Comparison of ENCODE assay signal across 19 cellular contexts in genomic region chr15:27855137-27855536, GRCh38.
DNase-seq lines count a peak whose midpoint lies in the region; ATAC-seq and TF ChIP-seq lines count a peak whose summit lies in the region.
"Had no signal": no experiment of that assay in that cellular context is flagged by ENCODE, and none has a peak within 500 bp of the region (broad histone marks: within the 10 kb centered on the region; RNA-seq: fewer than 3 reads in every experiment).

No MANE protein-coding gene starts in this region.

- no peak for TF ChIP-seq EP300 in esophagus muscularis mucosa (IDR thresholded peaks at IDR 0.05)

- intact Hi-C loops in esophagus muscularis mucosa (cut with DNase I), result no loop called here
- intact Hi-C loops in vagina (cut with DNase I), result no loop called here

- DNase-seq in RWPE2 (ENCODE audit: low spot score) (peak; percentile 42), esophagus muscularis mucosa (ENCODE audit: extremely low spot score) (peak; percentile 85), nephron progenitor cell (no peak), vagina (ENCODE audit: extremely low spot score in 2 of 2) (peak; percentile 60 to 82), foreskin fibroblast (no peak)
- DNase-seq in activated naive CD4-positive, alpha-beta T cell treated with anti-CD3 and anti-CD28 coated beads, Interleukin-2, amount 10 ng/mL, durations not matched to agents 7 days and 5 days, result no peak
- no peak for DNase-seq in activated naive CD4-positive, alpha-beta T cell treated with anti-CD3 and anti-CD28 coated beads, Interleukin-2, amount 50 U/mL, for 16 hours
- DNase-seq: ACHN; AML-193; Caco-2; CD4-positive, alpha-beta T cell; DMS153; DMS79 treated with DMSO at 0.1 percent for 48 hours; GF-D8; IMR-90 had no signal

- H3K36me3 Mint-ChIP-seq in nephron progenitor cell (ENCODE audit: low read depth), result no peaks in the 10 kb centered on the region
- no peaks in the 10 kb centered on the region for H3K36me3 Mint-ChIP-seq in activated naive CD4-positive, alpha-beta T cell treated with anti-CD3 and anti-CD28 coated beads, Interleukin-2, amount 10 ng/mL, durations not matched to agents 7 days and 5 days

- peak overlapping the region; percentile 9 for H3K27ac Mint-ChIP-seq in nephron progenitor cell
- H3K27ac Mint-ChIP-seq in activated naive CD4-positive, alpha-beta T cell treated with anti-CD3 and anti-CD28 coated beads, Interleukin-2, amount 10 ng/mL, durations not matched to agents 7 days and 5 days, result no peak overlapping the region
- H3K27ac Mint-ChIP-seq: CD4-positive, alpha-beta T cell had no signal

- H3K9me3 Mint-ChIP-seq in nephron progenitor cell, result peaks cover 28% of the 10 kb centered on the region
- peaks cover 16% of the 10 kb centered on the region for H3K9me3 Mint-ChIP-seq in activated naive CD4-positive, alpha-beta T cell treated with anti-CD3 and anti-CD28 coated beads, Interleukin-2, amount 10 ng/mL, durations not matched to agents 7 days and 5 days

- no peak overlapping the region for H3K4me3 Mint-ChIP-seq in nephron progenitor cell
- H3K4me3 Mint-ChIP-seq in activated naive CD4-positive, alpha-beta T cell treated with anti-CD3 and anti-CD28 coated beads, Interleukin-2, amount 10 ng/mL, durations not matched to agents 7 days and 5 days, result no peak overlapping the region
- H3K4me3 Mint-ChIP-seq: CD4-positive, alpha-beta T cell had no signal

- CTCF ChIA-PET in activated naive CD4-positive, alpha-beta T cell treated with anti-CD3 and anti-CD28 coated beads, Interleukin-2, amount 10 ng/mL, durations not matched to agents 7 days and 5 days (lab: Charles Lee), result no interaction called here

- TF ChIP-seq CTCF in RWPE2 (IDR thresholded peaks at IDR 0.05; ENCODE audit: poor library complexity, severe bottlenecking) (no peak), esophagus muscularis mucosa (IDR thresholded peaks at IDR 0.05) (no peak), nephron progenitor cell (IDR thresholded peaks at IDR 0.05) (no peak), vagina (IDR thresholded peaks at IDR 0.05) (no peak), foreskin fibroblast (IDR thresholded peaks at IDR 0.05; ENCODE audit: low read depth, low read length) (no peak)

- TF ChIP-seq POLR2A in esophagus muscularis mucosa (IDR thresholded peaks at IDR 0.05; ENCODE audit: low read depth), result no peak
- no peak for TF ChIP-seq POLR2A in vagina (IDR thresholded peaks at IDR 0.05)

- H3K4me3 ChIP-seq in RWPE2 (ENCODE audit: severe bottlenecking) (no peak overlapping the region), esophagus muscularis mucosa (no peak overlapping the region), vagina (no peak overlapping the region), foreskin fibroblast (ENCODE audit: low read depth in 1 of 2, low read length in 2 of 2) (no peak overlapping the region)
- H3K4me3 ChIP-seq: HAP-1, K562 had no signal

- no peaks in the 10 kb centered on the region for H3K36me3 ChIP-seq in RWPE2 (ENCODE audit: low read depth)
- H3K36me3 ChIP-seq in esophagus muscularis mucosa, result no peaks in the 10 kb centered on the region
- no peaks in the 10 kb centered on the region for H3K36me3 ChIP-seq in vagina
- H3K36me3 ChIP-seq: HAP-1 had no signal

- 95% methylated on average over 4 of the region's 4 CpGs for WGBS in esophagus muscularis mucosa

- H3K4me1 Mint-ChIP-seq in nephron progenitor cell, result peaks cover 13% of the 10 kb centered on the region
- H3K4me1 Mint-ChIP-seq in activated naive CD4-positive, alpha-beta T cell treated with anti-CD3 and anti-CD28 coated beads, Interleukin-2, amount 10 ng/mL, durations not matched to agents 7 days and 5 days, result no peaks in the 10 kb centered on the region

- no peak for ATAC-seq in RWPE2 (ENCODE audit: low read depth)
- ATAC-seq: K562 had no signal

- H3K4me1 ChIP-seq in RWPE2 (ENCODE audit: insufficient read depth, poor library complexity, severe bottlenecking), result no peaks in the 10 kb centered on the region
- H3K4me1 ChIP-seq in esophagus muscularis mucosa, result no peaks in the 10 kb centered on the region
- H3K4me1 ChIP-seq in vagina, result no peaks in the 10 kb centered on the region
- H3K4me1 ChIP-seq: Caco-2, HAP-1 had no signal

- no peak overlapping the region for H3K27ac ChIP-seq in RWPE2 (ENCODE audit: poor library complexity, severe bottlenecking)
- H3K27ac ChIP-seq in esophagus muscularis mucosa (replicated peaks in 1 of 4), result no peak overlapping the region
- H3K27ac ChIP-seq in vagina, result no peak overlapping the region
- H3K27ac ChIP-seq: C4-2B, HL-60 had no signal

- H3K27me3 ChIP-seq in RWPE2 (ENCODE audit: insufficient read depth, poor library complexity, severe bottlenecking) (no peaks in the 10 kb centered on the region), esophagus muscularis mucosa (no peaks in the 10 kb centered on the region), vagina (no peaks in the 10 kb centered on the region)

- peaks cover 3% of the 10 kb centered on the region for H3K27me3 Mint-ChIP-seq in nephron progenitor cell (ENCODE audit: low read depth, poor library complexity)
- no peaks in the 10 kb centered on the region for H3K27me3 Mint-ChIP-seq in activated naive CD4-positive, alpha-beta T cell treated with anti-CD3 and anti-CD28 coated beads, Interleukin-2, amount 10 ng/mL, durations not matched to agents 7 days and 5 days
- H3K27me3 Mint-ChIP-seq: CD4-positive, alpha-beta T cell had no signal

- H3K9me3 ChIP-seq in RWPE2 (ENCODE audit: severe bottlenecking), result peaks cover 3% of the 10 kb centered on the region
- H3K9me3 ChIP-seq in esophagus muscularis mucosa, result peaks cover 0 to 13% (median 0%) of the 10 kb centered on the region in 4 donors
- H3K9me3 ChIP-seq in vagina, result no peaks in the 10 kb centered on the region
- H3K9me3 ChIP-seq: Caco-2, HAP-1 had no signal

Comparison
In these comparisons a context has a peak if more than half of its experiments do, and no peak if none do; other contexts are left out.
1. DNase-seq: peak in RWPE2 (single experiment), esophagus muscularis mucosa (single experiment) and vagina (2 of 2); none in nephron progenitor cell (single experiment), activated naive CD4-positive, alpha-beta T cell treated with anti-CD3 and anti-CD28 coated beads, Interleukin-2, amount 10 ng/mL, durations not matched to agents 7 days and 5 days (single experiment), activated naive CD4-positive, alpha-beta T cell treated with anti-CD3 and anti-CD28 coated beads, Interleukin-2, amount 50 U/mL, for 16 hours (single experiment) and foreskin fibroblast (0 of 2).